ENCODE assay signal across 19 cellular contexts in the genomic region with DNA sequence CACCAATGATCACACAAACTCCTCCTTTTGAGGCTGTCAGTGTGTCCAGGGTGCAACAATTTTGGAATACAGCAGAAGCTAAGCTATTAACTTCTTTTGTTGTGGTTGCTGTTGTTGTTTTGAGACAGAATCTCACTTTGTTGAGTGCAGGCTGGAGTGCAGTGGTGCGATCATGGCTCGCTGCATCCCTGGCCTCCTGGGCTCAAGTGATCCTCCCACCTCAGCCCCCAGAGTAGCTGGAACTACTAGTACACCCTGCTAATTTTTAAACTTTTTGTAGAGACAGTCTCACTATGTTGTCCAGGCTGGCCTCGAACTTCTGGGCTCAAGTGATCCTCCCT. TPM values are rescaled to one million over a fixed set of nuclear protein-coding genes. Genes with fewer than 3 reads are reported as not detected.
DNase-seq lines count a peak whose midpoint lies in the region; ATAC-seq and TF ChIP-seq lines count a peak whose summit lies in the region.
"Had no signal": no experiment of that assay in that cellular context is flagged by ENCODE, and none has a peak within 500 bp of the region (broad histone marks: within the 10 kb centered on the region; RNA-seq: fewer than 3 reads in every experiment).

No MANE protein-coding gene starts in this region.

- H4K91ac ChIP-seq in neuronal stem cell (ENCODE audit: low read depth, low read length, poor library complexity) = no peak overlapping the region

- H3K4me1 ChIP-seq in cardiac muscle cell (ENCODE audit: low read depth) (no peaks in the 10 kb centered on the region), Caco-2 (peaks cover 16% of the 10 kb centered on the region), neuronal stem cell (ENCODE audit: control insufficient read depth in 2 of 2, insufficient read depth in 1 of 2, low read depth in 1 of 2, low read length in 2 of 2) (peaks cover 0 to 3% of the 10 kb centered on the region in 2 donors), stomach (peaks cover 0 to 15% (median 4%) of the 10 kb centered on the region in 4 donors), spleen (no peaks in the 10 kb centered on the region)
- H3K4me1 ChIP-seq: A549 had no signal

- peak overlapping the region; percentile 53 for H2AFZ ChIP-seq in neuronal stem cell (ENCODE audit: low read length)

- no peaks in the 10 kb centered on the region for H3K36me3 Mint-ChIP-seq in Caco-2 (ENCODE audit: insufficient read depth, unreplicated experiment)
- H3K36me3 Mint-ChIP-seq: CD8-positive, alpha-beta T cell had no signal

- H3K4me3 ChIP-seq in cardiac muscle cell (no peak overlapping the region), Caco-2 (ENCODE audit: low read depth, low read length) (no peak overlapping the region), neuronal stem cell (ENCODE audit: low read length in 2 of 2) (no peak overlapping the region), stomach (no peak overlapping the region), spleen (no peak overlapping the region), H7 (ENCODE audit: insufficient read depth, low read depth, low read length) (no peak overlapping the region)
- H3K4me3 ChIP-seq: A549, GM12878 had no signal

- no peak overlapping the region for H3K14ac ChIP-seq in neuronal stem cell (ENCODE audit: low read length)

- no peaks in the 10 kb centered on the region for H3K79me1 ChIP-seq in neuronal stem cell (ENCODE audit: low read depth, low read length)

- CTCF ChIA-PET in Caco-2 (lab: Charles Lee) = interaction anchor here (0.6 to 1.2 kb wide), 6 partner anchors 19 to 89 kb away, joined by 3 to 13 read pairs (median 8); partner anchors contain the start of gene MIF

- no peak overlapping the region for H3K9ac ChIP-seq in neuronal stem cell (ENCODE audit: low read depth, low read length, poor library complexity)

- no peak overlapping the region for H4K8ac ChIP-seq in neuronal stem cell (ENCODE audit: low read depth, low read length)

- H3K9me3 ChIP-seq in cardiac muscle cell (ENCODE audit: low read depth) (no peaks in the 10 kb centered on the region), Caco-2 (no peaks in the 10 kb centered on the region), neuronal stem cell (replicated peaks in 1 of 2; ENCODE audit: control insufficient read depth in 2 of 2, insufficient read depth in 1 of 2, low read depth in 1 of 2, low read length in 2 of 2) (no peaks in the 10 kb centered on the region), stomach (no peaks in the 10 kb centered on the region), spleen (no peaks in the 10 kb centered on the region)
- H3K9me3 ChIP-seq: A549 had no signal

- H3K27me3 Mint-ChIP-seq in Caco-2 (ENCODE audit: insufficient read depth, unreplicated experiment) = no peaks in the 10 kb centered on the region

- TF ChIP-seq CTCF in cardiac muscle cell (IDR thresholded peaks at IDR 0.05; ENCODE audit: low read depth, low read length) = no peak
- no peak for TF ChIP-seq CTCF in Caco-2 (IDR thresholded peaks at IDR 0.05; ENCODE audit: insufficient read depth in 1 of 2, low read depth in 1 of 2, low read length in 1 of 2, severe bottlenecking in 1 of 2, unreplicated experiment in 1 of 2)
- TF ChIP-seq CTCF in stomach (IDR thresholded peaks at IDR 0.05) = no peak
- TF ChIP-seq CTCF in spleen (IDR thresholded peaks at IDR 0.05 in 8 of 11, conservative IDR thresholded peaks at IDR 0.05 in 3 of 11) = no peak

- H3K4me2 ChIP-seq in neuronal stem cell (ENCODE audit: insufficient read depth, low read length, poor library complexity, severe bottlenecking) = no peak overlapping the region
- H3K4me2 ChIP-seq: A549 had no signal

- no peak for DNase-seq in cardiac muscle cell (ENCODE audit: low read depth in 1 of 2, low spot score in 1 of 2)
- DNase-seq in Right ventricle myocardium superior = no peak
- DNase-seq in Caco-2 = no peak
- no peak for DNase-seq in neuronal stem cell (ENCODE audit: low spot score)
- DNase-seq in stomach = no peak
- DNase-seq in spleen = no peak
- DNase-seq in H7 = no peak
- DNase-seq: AML-193; CD8-positive, alpha-beta T cell; DMS 273 treated with DMSO at 0.1 percent for 48 hours; DND-41; EL; GOT3; H9 had no signal

- BruUV-seq in Caco-2 (replicated peaks; lab: Mats Ljungman, UMichigan) = no TSS peak

- no peak overlapping the region for H3K4ac ChIP-seq in neuronal stem cell (ENCODE audit: low read length)

- no peak for TF ChIP-seq EP300 in stomach (IDR thresholded peaks at IDR 0.05)

- H3K27me3 ChIP-seq in cardiac muscle cell (no peaks in the 10 kb centered on the region), Caco-2 (replicated peaks; ENCODE audit: control insufficient read depth, insufficient read depth, low read length) (no peaks in the 10 kb centered on the region), neuronal stem cell (ENCODE audit: control insufficient read depth in 3 of 3, insufficient read depth in 3 of 3, low read depth in 1 of 3, low read length in 3 of 3) (no peaks in the 10 kb centered on the region), stomach (no peaks in the 10 kb centered on the region), spleen (replicated peaks in 1 of 7) (no peaks in the 10 kb centered on the region), H7 (ENCODE audit: control insufficient read depth, insufficient read depth, low read length) (no peaks in the 10 kb centered on the region)

- H3K27ac Mint-ChIP-seq in Caco-2 (ENCODE audit: unreplicated experiment) = peak overlapping the region; percentile 88
- H3K27ac Mint-ChIP-seq: CD8-positive, alpha-beta T cell; H9 had no signal

- peaks cover 18% of the 10 kb centered on the region for H3K4me1 Mint-ChIP-seq in Caco-2 (ENCODE audit: low read depth, unreplicated experiment)

- intact Hi-C loops in Right ventricle myocardium superior (cut with DNase I) (no loop called here), Caco-2 (cut with micrococcal nuclease; ENCODE audit: unreplicated experiment) (loop anchor here (2.0 kb wide), 1 partner anchor 44 kb away; the partner anchor contains the start of gene MIF), stomach (cut with DNase I; ENCODE audit: low total_unique reads) (loop anchor here (5.0 kb wide), 1 partner anchor 68 kb away; the partner anchor contains the start of gene GSTT4), spleen (cut with DNase I; ENCODE audit: low total_unique reads) (no loop called here)

- TF ChIP-seq POLR2A in stomach (IDR thresholded peaks at IDR 0.05) (no peak), spleen (IDR thresholded peaks at IDR 0.05) (no peak)

- H3K18ac ChIP-seq in neuronal stem cell (ENCODE audit: low read length) = no peak overlapping the region

- H2BK12ac ChIP-seq in neuronal stem cell (ENCODE audit: low read length) = no peak overlapping the region

- no peaks in the 10 kb centered on the region for H3K9me3 Mint-ChIP-seq in Caco-2 (ENCODE audit: unreplicated experiment)
- H3K9me3 Mint-ChIP-seq: CD8-positive, alpha-beta T cell; H9 had no signal

- H3K23ac ChIP-seq in neuronal stem cell (ENCODE audit: low read depth, low read length, poor library complexity) = no peak overlapping the region

- H2AK5ac ChIP-seq in neuronal stem cell (ENCODE audit: low read depth, low read length) = no peak overlapping the region

- no CpG with 5 or more reads among the region's 3 CpGs for WGBS in neuronal stem cell (ENCODE audit: extremely low coverage in 2 of 2, insufficient read length in 2 of 2, insufficient replicate concordance in 1 of 2), 2 donors
- WGBS in stomach, 5 donors = 53 to 84% (median 71%) methylated on average over 3 of the region's 3 CpGs
- 60 to 92% (median 72%) methylated on average over 3 of the region's 3 CpGs for WGBS in spleen, 5 donors

- H3K36me3 ChIP-seq in cardiac muscle cell (no peaks in the 10 kb centered on the region), Caco-2 (ENCODE audit: control insufficient read depth, insufficient read depth, low read length) (no peaks in the 10 kb centered on the region), neuronal stem cell (replicated peaks in 1 of 2; ENCODE audit: control insufficient read depth in 2 of 2, insufficient read depth in 2 of 2, low read length in 2 of 2) (no peaks in the 10 kb centered on the region), stomach (no peaks in the 10 kb centered on the region), spleen (no peaks in the 10 kb centered on the region), H7 (replicated peaks; ENCODE audit: control insufficient read depth, insufficient read depth, low read length) (no peaks in the 10 kb centered on the region)

- no peak for ATAC-seq in Right ventricle myocardium superior (ENCODE audit: poor library complexity)
- no peak for ATAC-seq in HG03025 (IDR thresholded peaks at IDR 0.05; ENCODE audit: low FRiP score, unreplicated experiment)
- ATAC-seq: A549; CD8-positive, alpha-beta T cell; GM12878 had no signal

- POLR2A ChIA-PET in Caco-2 (lab: Charles Lee) = interaction anchor here (1.0 to 1.4 kb wide), 4 partner anchors 20 to 81 kb away, joined by 7 to 26 read pairs (median 10); partner anchors contain the start of genes MIF and SLC2A11

- no peak overlapping the region for H2BK15ac ChIP-seq in neuronal stem cell (ENCODE audit: low read length)

- H2BK120ac ChIP-seq in neuronal stem cell (ENCODE audit: low read depth, low read length) = no peak overlapping the region

- H3K27ac ChIP-seq in cardiac muscle cell = peak overlapping the region; percentile 13
- no peak overlapping the region for H3K27ac ChIP-seq in neuronal stem cell (replicated peaks; ENCODE audit: low read length)
- peak overlapping the region in 4 of 5 donors; percentile 30 to 52 (median 50) for H3K27ac ChIP-seq in stomach
- peak overlapping the region in 4 of 8 donors; percentile 18 to 51 (median 22) for H3K27ac ChIP-seq in spleen
- H3K27ac ChIP-seq: 22Rv1, A549 had no signal

- no peak overlapping the region for H2BK5ac ChIP-seq in neuronal stem cell (ENCODE audit: low read length)

- H3K4me3 Mint-ChIP-seq in Caco-2 (ENCODE audit: unreplicated experiment) = no peak overlapping the region
- H3K4me3 Mint-ChIP-seq: CD8-positive, alpha-beta T cell; H9 had no signal

RNA-seq across cellular contexts. Expression of gene GSTT2B, which starts 22.0 kb away (rescaled TPM):
- total RNA-seq in cardiac muscle cell (16.9 and 25.9 TPM in 2 replicates), Right ventricle myocardium superior (3.4 TPM), Caco-2 (2022) (9.0 and 9.6 TPM in 2 replicates), stomach (10 to 100 TPM in 1 of 5 donors, 1 to 10 TPM in 1, not detected in 3; 1.7 to 30.0 TPM), spleen (10 to 100 TPM in 1 of 7 donors, 1 to 10 TPM in 6; 2.0 to 11.6 (median 3.7) TPM)
- polyA plus RNA-seq in cardiac muscle cell (28.8 and 42.8 TPM in 2 replicates), stomach (10 to 100 TPM in 2 of 3 donors, 1 to 10 TPM in 1; 3.5 to 45.8 (median 10.1) TPM), spleen (10 to 100 TPM in 1 of 3 donors, 1 to 10 TPM in 2; 4.7 to 11.6 (median 6.6) TPM)
- 0.92 TPM for polyA plus RNA-seq in neuronal stem cell (2013, experiment 1 of 2)
- polyA plus RNA-seq in neuronal stem cell (2013, experiment 2 of 2) = 0.80 TPM
- 13.1 and 18.9 TPM in 2 replicates for total RNA-seq in H7 (2014; rRNA removed; shearing (Covaris generic))
- total RNA-seq: CD8-positive, alpha-beta T cell; G401 had no signal

RNA-seq across cellular contexts. Expression of gene DDTL, which starts 27.7 kb away (rescaled TPM):
- total RNA-seq in cardiac muscle cell = 3.5 and 6.6 TPM in 2 replicates
- 11.9 and 13.8 TPM in 2 replicates for polyA plus RNA-seq in cardiac muscle cell
- 1.7 TPM for total RNA-seq in Right ventricle myocardium superior
- total RNA-seq in Caco-2 (2022) = 4.1 and 6.2 TPM in 2 replicates
- 0.82 TPM for polyA plus RNA-seq in neuronal stem cell (2013, experiment 1 of 2)
- polyA plus RNA-seq in neuronal stem cell (2013, experiment 2 of 2) = 0.86 TPM
- total RNA-seq in stomach = 10 to 100 TPM in 1 of 5 donors, 1 to 10 TPM in 2, not detected in 2; 3.0 to 53.6 (median 4.2) TPM
- 1 to 10 TPM; 2.7 to 6.0 (median 4.9) TPM for polyA plus RNA-seq in stomach
- 1 to 10 TPM in 6 of 7 donors, not detected in 1; 2.3 to 5.0 (median 2.3) TPM for total RNA-seq in spleen
- polyA plus RNA-seq in spleen = 1 to 10 TPM; 1.0 to 3.0 (median 1.5) TPM
- 3.5 and 4.2 TPM in 2 replicates for total RNA-seq in H7 (2014; rRNA removed; shearing (Covaris generic))
- total RNA-seq: CD8-positive, alpha-beta T cell; G401; H9 had no signal

RNA-seq across cellular contexts. Expression of gene DDT, which starts 35.3 kb away (rescaled TPM):
- 115 and 309 TPM in 2 replicates for total RNA-seq in cardiac muscle cell
- polyA plus RNA-seq in cardiac muscle cell = 179 and 244 TPM in 2 replicates
- 148 TPM for total RNA-seq in Right ventricle myocardium superior
- 121 and 123 TPM in 2 replicates for total RNA-seq in Caco-2 (2022)
- 81.2 TPM for polyA plus RNA-seq in neuronal stem cell (2013, experiment 1 of 2)
- 79.3 TPM for polyA plus RNA-seq in neuronal stem cell (2013, experiment 2 of 2)
- 100 to 1,000 TPM in 4 of 5 donors, 10 to 100 TPM in 1; 72.5 to 534 (median 196) TPM for total RNA-seq in stomach
- polyA plus RNA-seq in stomach = 100 to 1,000 TPM; 266 to 486 (median 374) TPM
- total RNA-seq in spleen = 100 to 1,000 TPM in 1 of 7 donors, 10 to 100 TPM in 6; 63.4 to 112 (median 67.8) TPM
- polyA plus RNA-seq in spleen = 100 to 1,000 TPM; 138 to 224 (median 154) TPM
- total RNA-seq in H7 (2014; rRNA removed; shearing (Covaris generic)) = 317 and 422 TPM in 2 replicates
- total RNA-seq: G401 had no signal

RNA-seq across cellular contexts. Expression of gene GSTT2, which starts 40.9 kb away (rescaled TPM):
- total RNA-seq in cardiac muscle cell = 1.2 and 5.2 TPM in 2 replicates
- 5.0 and 5.1 TPM in 2 replicates for polyA plus RNA-seq in cardiac muscle cell
- 0.62 TPM for total RNA-seq in Right ventricle myocardium superior
- 0.82 and 1.0 TPM in 2 replicates for total RNA-seq in Caco-2 (2022)
- polyA plus RNA-seq in neuronal stem cell (2013, experiment 1 of 2) = 0.22 TPM
- polyA plus RNA-seq in neuronal stem cell (2013, experiment 2 of 2) = 0.25 TPM
- not detected for total RNA-seq in stomach
- 1 to 10 TPM in 1 of 3 donors, not detected in 2; 8.6 TPM for polyA plus RNA-seq in stomach
- total RNA-seq in spleen = under 1 TPM in 2 of 7 donors, not detected in 5; 0.44 to 0.95 TPM
- 1 to 10 TPM in 1 of 3 donors, under 1 TPM in 2; 0.16 to 1.3 (median 0.41) TPM for polyA plus RNA-seq in spleen
- 0.48 TPM in 1 of 2 replicates, not detected in the other for total RNA-seq in H7 (2014; rRNA removed; shearing (Covaris generic))
- total RNA-seq: CD8-positive, alpha-beta T cell; G401; GM12878 had no signal
- polyA plus RNA-seq: GM12878 had no signal

RNA-seq across cellular contexts. Expression of gene MIF, which starts 44.8 kb away (rescaled TPM):
- total RNA-seq in cardiac muscle cell (855 and 1,357 TPM in 2 replicates), Right ventricle myocardium superior (227 TPM), Caco-2 (2022) (762 and 795 TPM in 2 replicates), stomach (100 to 1,000 TPM in 4 of 5 donors, 10 to 100 TPM in 1; 59.5 to 293 (median 214) TPM), spleen (100 to 1,000 TPM; 168 to 346 (median 211) TPM)
- polyA plus RNA-seq in cardiac muscle cell (4,717 and 4,854 TPM in 2 replicates), stomach (100 to 1,000 TPM; 496 to 940 (median 891) TPM), spleen (100 to 1,000 TPM; 421 to 580 (median 501) TPM)
- polyA plus RNA-seq in neuronal stem cell (2013, experiment 1 of 2) = 1,002 TPM
- 970 TPM for polyA plus RNA-seq in neuronal stem cell (2013, experiment 2 of 2)
- 952 and 1,162 TPM in 2 replicates for total RNA-seq in H7 (2014; rRNA removed; shearing (Covaris generic))
- total RNA-seq: G401 had no signal

Comparison
In these comparisons a context has a peak if more than half of its experiments do, and no peak if none do; other contexts are left out.
1. intact Hi-C loops: an anchor here in Caco-2 (2.0 kb wide) and stomach (5.0 kb wide); none called in Right ventricle myocardium superior and spleen.